ENCODE assay signal across 7 cellular contexts in the genomic region with DNA sequence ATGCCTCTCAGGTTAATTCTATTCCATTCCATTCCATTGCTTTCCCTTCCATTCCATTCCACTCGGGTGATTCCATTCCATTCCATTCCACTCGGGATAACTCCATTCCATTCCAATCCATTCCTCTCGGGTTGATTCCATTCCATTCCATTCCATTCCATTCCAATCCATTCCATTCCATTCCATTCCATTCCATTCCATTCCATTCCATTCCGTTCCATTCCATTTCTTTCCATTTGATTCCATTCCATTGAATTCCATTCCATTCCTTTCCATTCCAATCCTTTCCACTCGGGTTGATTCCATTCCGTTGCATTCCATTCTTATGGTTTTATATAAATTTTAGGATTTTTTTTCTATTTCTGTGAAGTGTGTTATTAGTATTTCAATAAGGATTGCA.
DNase-seq lines count a peak whose midpoint lies in the region; ATAC-seq and TF ChIP-seq lines count a peak whose summit lies in the region.
"Not testable (repeated sequence)": the region's sequence is repeated elsewhere in the genome, so short reads cannot be mapped to it uniquely, and the experiment has no call there.

No MANE protein-coding gene starts in this region.

- H3K36me3 Mint-ChIP-seq in naive thymus-derived CD4-positive, alpha-beta T cell = peaks cover 18 to 46% (median 37%) of the 10 kb centered on the region in 5 donors

- H3K27me3 ChIP-seq in IMR-90 (ENCODE audit: control insufficient read depth, insufficient read depth, low read length); heart right ventricle; naive thymus-derived CD4-positive, alpha-beta T cell (ENCODE audit: control insufficient read depth in 2 of 2, insufficient read depth in 2 of 2, low read length in 2 of 2); upper lobe of left lung: not testable (repeated sequence)

- H2AK9ac ChIP-seq in IMR-90 (replicated peaks; ENCODE audit: low read depth, low read length, poor library complexity) = not testable (repeated sequence)

- TF ChIP-seq CTCF in IMR-90 (conservative IDR thresholded peaks at IDR 0.05; ENCODE audit: low read depth, low read length); heart right ventricle (IDR thresholded peaks at IDR 0.05); upper lobe of left lung (IDR thresholded peaks at IDR 0.05): not testable (repeated sequence)

- not testable (repeated sequence) for H3K36me3 ChIP-seq in IMR-90 (ENCODE audit: control insufficient read depth, insufficient read depth, low read length); heart right ventricle; naive thymus-derived CD4-positive, alpha-beta T cell (ENCODE audit: control insufficient read depth in 2 of 3, insufficient read depth in 3 of 3, low read length in 3 of 3); upper lobe of left lung

- not testable (repeated sequence) for TF ChIP-seq RAD21 in IMR-90 (IDR thresholded peaks at IDR 0.05; ENCODE audit: low read length)

- not testable (repeated sequence) for H3K9me1 ChIP-seq in IMR-90 (ENCODE audit: insufficient read depth, low read length)

- peaks cover 29 to 74% (median 53%) of the 10 kb centered on the region in 11 donors for H3K9me3 Mint-ChIP-seq in naive thymus-derived CD4-positive, alpha-beta T cell

- H4K5ac ChIP-seq in IMR-90 (ENCODE audit: low read depth, low read length) = not testable (repeated sequence)

- H3K27me3 Mint-ChIP-seq in naive thymus-derived CD4-positive, alpha-beta T cell = not testable (repeated sequence)

- peak; percentile 32 for ATAC-seq in GM21737 (IDR thresholded peaks at IDR 0.05; ENCODE audit: unreplicated experiment)
- ATAC-seq in IMR-90 (ENCODE audit: low read depth) = not testable (repeated sequence)
- ATAC-seq in esophagus mucosa = peak; percentile 53
- peak in 5 of 8 donors; percentile 30 to 58 (median 41) for ATAC-seq in heart right ventricle
- peak; percentile 19 for ATAC-seq in left lobe of liver
- peak; percentile 45 for ATAC-seq in naive thymus-derived CD4-positive, alpha-beta T cell
- peak; percentile 54 to 72 for ATAC-seq in upper lobe of left lung (ENCODE audit: low FRiP score in 2 of 2)

- peak overlapping the region; percentile 43 for H2BK5ac ChIP-seq in IMR-90 (ENCODE audit: low read depth, low read length, poor library complexity, severe bottlenecking)

- DNase-seq in IMR-90; heart right ventricle; left lobe of liver (ENCODE audit: low spot score); naive thymus-derived CD4-positive, alpha-beta T cell; upper lobe of left lung: not testable (repeated sequence)

- H4K8ac ChIP-seq in IMR-90 (ENCODE audit: low read depth in 2 of 2, low read length in 2 of 2) = not testable (repeated sequence)

- peaks cover 0 to 29% (median 0%) of the 10 kb centered on the region in 7 donors for H3K4me1 Mint-ChIP-seq in naive thymus-derived CD4-positive, alpha-beta T cell

- not testable (repeated sequence) for H3K18ac ChIP-seq in IMR-90 (ENCODE audit: low read depth, low read length)

- not testable (repeated sequence) for H4K20me1 ChIP-seq in IMR-90 (ENCODE audit: insufficient read depth, low read length)

- not testable (repeated sequence) for H3K4me3 ChIP-seq in IMR-90 (ENCODE audit: insufficient read depth, low read depth, low read length); heart right ventricle; naive thymus-derived CD4-positive, alpha-beta T cell (ENCODE audit: low read length); upper lobe of left lung

- H2AK5ac ChIP-seq in IMR-90 (ENCODE audit: low read depth, low read length) = not testable (repeated sequence)

- not testable (repeated sequence) for H3K9ac ChIP-seq in IMR-90 (ENCODE audit: low read depth, low read length)

- H3K27ac ChIP-seq in IMR-90 (ENCODE audit: insufficient read depth, low read length); heart right ventricle; naive thymus-derived CD4-positive, alpha-beta T cell (ENCODE audit: low read depth, low read length); upper lobe of left lung: not testable (repeated sequence)

- H3K4ac ChIP-seq in IMR-90 (ENCODE audit: low read depth, low read length) = not testable (repeated sequence)

- POLR2A ChIA-PET in IMR-90 (lab: Charles Lee; ENCODE audit: unreplicated experiment); naive thymus-derived CD4-positive, alpha-beta T cell (lab: Charles Lee): not testable (repeated sequence)

- not testable (repeated sequence) for BruUV-seq in IMR-90 (replicated peaks; lab: Mats Ljungman, UMichigan)

- WGBS in IMR-90 (ENCODE audit: extremely low coverage in 2 of 2, insufficient read length in 1 of 2), 2 experiments = 54 to 91% methylated on average over 1 to 3 of the region's 6 CpGs
- 56 to 67% methylated on average over 6 of the region's 6 CpGs for WGBS in heart right ventricle, 2 donors
- WGBS in upper lobe of left lung, 2 donors = 62 to 63% methylated on average over 6 of the region's 6 CpGs

- not testable (repeated sequence) for H3K56ac ChIP-seq in IMR-90 (ENCODE audit: extremely low read depth, insufficient read depth, low read length)

- not testable (repeated sequence) for H3K4me2 ChIP-seq in IMR-90 (ENCODE audit: low read depth, low read length)

- not testable (repeated sequence) for H3K23ac ChIP-seq in IMR-90 (ENCODE audit: low read depth, low read length)

- H2BK20ac ChIP-seq in IMR-90 (ENCODE audit: low read depth, low read length) = not testable (repeated sequence)

- not testable (repeated sequence) for H2BK15ac ChIP-seq in IMR-90 (ENCODE audit: low read depth, low read length)

- not testable (repeated sequence) for H3K4me1 ChIP-seq in IMR-90 (ENCODE audit: control insufficient read depth, insufficient read depth, low read length); heart right ventricle; naive thymus-derived CD4-positive, alpha-beta T cell (ENCODE audit: control insufficient read depth in 2 of 2, insufficient read depth in 2 of 2, low read length in 2 of 2); upper lobe of left lung

- not testable (repeated sequence) for H3K27ac Mint-ChIP-seq in naive thymus-derived CD4-positive, alpha-beta T cell

- TF ChIP-seq POLR2A in IMR-90 (IDR thresholded peaks at IDR 0.05; ENCODE audit: low read depth, low read length); upper lobe of left lung (IDR thresholded peaks at IDR 0.05): not testable (repeated sequence)

- not testable (repeated sequence) for H3K4me3 Mint-ChIP-seq in naive thymus-derived CD4-positive, alpha-beta T cell

- H2BK120ac ChIP-seq in IMR-90 (ENCODE audit: low read depth, low read length) = not testable (repeated sequence)

- intact Hi-C loops in IMR-90 (cut with micrococcal nuclease); naive thymus-derived CD4-positive, alpha-beta T cell (cut with micrococcal nuclease): not testable (repeated sequence)
- intact Hi-C loops in heart right ventricle (cut with DNase I) = loop anchor here in 1 of 10 donors (10.0 kb wide), 1 partner anchor 52 kb away; no protein-coding TSS in a partner anchor

- H3K79me1 ChIP-seq in IMR-90 (ENCODE audit: low read depth in 1 of 2, low read length in 2 of 2) = not testable (repeated sequence)

- dilution Hi-C loops in IMR-90 (cut with HindIII; ENCODE audit: low sequenced_read_pairs, unreplicated experiment) = not testable (repeated sequence)

- TF ChIP-seq EP300 in upper lobe of left lung (IDR thresholded peaks at IDR 0.05) = not testable (repeated sequence)

- in situ Hi-C loops in IMR-90 (cut with MboI; ENCODE audit: low sequenced_read_pairs) = not testable (repeated sequence)

- CTCF ChIA-PET in IMR-90 (lab: Yijun Ruan, JAX); naive thymus-derived CD4-positive, alpha-beta T cell (lab: Charles Lee): not testable (repeated sequence)

- not testable (repeated sequence) for H3K14ac ChIP-seq in IMR-90 (replicated peaks; ENCODE audit: low read depth, low read length)

- not testable (repeated sequence) for H2AFZ ChIP-seq in IMR-90 (replicated peaks; ENCODE audit: low read length, poor library complexity)

- not testable (repeated sequence) for H4K91ac ChIP-seq in IMR-90 (ENCODE audit: insufficient read depth, low read depth, low read length)

- peaks cover 28% of the 10 kb centered on the region for H3K9me3 ChIP-seq in IMR-90 (ENCODE audit: control insufficient read depth, insufficient read depth, low read length)
- peaks cover 0 to 78% (median 31%) of the 10 kb centered on the region in 11 donors for H3K9me3 ChIP-seq in heart right ventricle
- peaks cover 7 to 43% (median 8%) of the 10 kb centered on the region in 3 experiments for H3K9me3 ChIP-seq in naive thymus-derived CD4-positive, alpha-beta T cell (ENCODE audit: control insufficient read depth in 2 of 3, low read length in 3 of 3)
- H3K9me3 ChIP-seq in upper lobe of left lung = peaks cover 0 to 53% (median 8%) of the 10 kb centered on the region in 4 donors
